ENCODE assay signal across 8 cellular contexts in genomic region chr11:94897330-94897768, GRCh38.
A peak's percentile ranks its signal among the peaks of the same experiment; 100 is the strongest.
DNase-seq lines count a peak whose midpoint lies in the region; ATAC-seq and TF ChIP-seq lines count a peak whose summit lies in the region.

No MANE protein-coding gene starts in this region.

- no peak overlapping the region for H3K27ac Mint-ChIP-seq in activated T-cell treated with anti-CD3 and anti-CD28 coated beads, Interleukin-2, amount 50 U/mL, for 72 hours

- peaks cover 2 to 4% of the 10 kb centered on the region in 2 donors for H3K9me3 Mint-ChIP-seq in activated T-cell treated with anti-CD3 and anti-CD28 coated beads, Interleukin-2, amount 50 U/mL, for 72 hours

- H3K36me3 Mint-ChIP-seq in activated T-cell treated with anti-CD3 and anti-CD28 coated beads, Interleukin-2, amount 50 U/mL, for 72 hours (ENCODE audit: insufficient read depth in 2 of 2), result no peaks in the 10 kb centered on the region

- ATAC-seq in HG03135 (IDR thresholded peaks at IDR 0.05; ENCODE audit: unreplicated experiment) (peak; percentile 62), left cardiac atrium (peak in 1 of 2 donors; percentile 33), GM18861 (IDR thresholded peaks at IDR 0.05; ENCODE audit: unreplicated experiment) (no peak)
- no peak for ATAC-seq in activated T-cell treated with anti-CD3 and anti-CD28 coated beads, Interleukin-2, amount 50 U/mL, for 72 hours (replicated peaks in 1 of 2)

- CTCF ChIA-PET in GM10248 (lab: Yijun Ruan, JAX), result interaction anchor here (0.6 to 3.1 kb wide), 33 partner anchors 9 to 1002 kb away, joined by 3 to 15 read pairs (median 4); no protein-coding TSS in a partner anchor

- TF ChIP-seq CTCF in GM10248 (IDR thresholded peaks at IDR 0.05; ENCODE audit: control extremely low read depth, extremely low read depth, low read depth, missing control alignments) (peak; percentile 69), retinal pigment epithelial cell (conservative IDR thresholded peaks at IDR 0.05; ENCODE audit: low read depth, low read length) (peak; percentile 92)

- no peaks in the 10 kb centered on the region for H3K4me1 Mint-ChIP-seq in activated T-cell treated with anti-CD3 and anti-CD28 coated beads, Interleukin-2, amount 50 U/mL, for 72 hours (ENCODE audit: low read depth)

- no peak overlapping the region for H3K4me3 ChIP-seq in retinal pigment epithelial cell (ENCODE audit: low read length)

- no peaks in the 10 kb centered on the region for H3K27me3 Mint-ChIP-seq in activated T-cell treated with anti-CD3 and anti-CD28 coated beads, Interleukin-2, amount 50 U/mL, for 72 hours (ENCODE audit: low read depth)

- no peak overlapping the region for H3K4me3 Mint-ChIP-seq in activated T-cell treated with anti-CD3 and anti-CD28 coated beads, Interleukin-2, amount 50 U/mL, for 72 hours

- POLR2A ChIA-PET in GM10248 (lab: Yijun Ruan, JAX), result no interaction called here

- intact Hi-C loops in left cardiac atrium (cut with DNase I), result loop anchor here (2.0 to 10.0 kb wide), 3 partner anchors 67 to 275 kb away; no protein-coding TSS in a partner anchor

- peak; percentile 32 for DNase-seq in A172 (ENCODE audit: low spot score)
- DNase-seq in GM10248 (ENCODE audit: extremely low spot score), result peak; percentile 42
- peak; percentile 8 for DNase-seq in NCI-H774 (lab: John Stamatoyannopoulos, UW)
- DNase-seq in activated T-cell treated with anti-CD3 and anti-CD28 coated beads, Interleukin-2, amount 50 U/mL, for 72 hours, result peak; percentile 36 to 40
- DNase-seq in left cardiac atrium, result peak; percentile 43
- DNase-seq in retinal pigment epithelial cell (ENCODE audit: low read depth), result no peak
